ENCODE assay signal across 21 cellular contexts in the genomic region with DNA sequence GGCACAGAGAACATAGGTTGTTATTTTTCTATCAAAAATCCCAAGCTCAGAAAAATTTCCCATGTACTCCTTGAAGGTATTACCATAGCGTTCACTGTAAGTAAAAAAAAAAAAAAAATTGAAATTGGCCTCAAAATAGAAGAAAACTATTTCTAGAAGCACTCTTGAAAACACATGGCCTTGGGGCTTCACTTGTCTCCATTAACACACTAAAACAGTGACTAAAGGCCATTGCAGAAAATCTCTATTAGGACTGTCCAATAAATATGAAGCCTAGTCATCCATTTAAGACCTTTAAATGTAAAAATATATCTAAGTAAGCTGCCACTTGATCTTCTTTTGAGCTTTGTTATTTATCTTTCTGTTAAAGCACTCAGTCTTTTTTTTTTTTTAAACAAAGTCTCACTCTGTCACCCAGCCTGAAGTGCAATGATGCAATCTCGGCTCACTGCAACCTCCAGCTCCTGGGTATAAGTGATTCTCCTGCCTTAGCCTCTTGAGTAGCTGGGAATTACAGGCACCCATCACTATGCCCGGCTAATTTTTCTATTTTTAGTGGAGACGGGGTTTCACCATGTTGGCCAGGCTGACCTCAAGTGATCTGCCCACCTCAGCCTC. TPM values are rescaled to one million over a fixed set of nuclear protein-coding genes. Genes with fewer than 3 reads are reported as not detected.
"Had no signal": no experiment of that assay in that cellular context is flagged by ENCODE, and none has a peak within 500 bp of the region (broad histone marks: within the 10 kb centered on the region; RNA-seq: fewer than 3 reads in every experiment).

No MANE protein-coding gene starts in this region.

- H3K4me2 ChIP-seq: hepatocyte had no signal

- H3K9me3 ChIP-seq: ascending aorta, breast epithelium, esophagus squamous epithelium, mucosa of descending colon, tibial nerve, uterus had no signal

- H3K4me3 ChIP-seq: ascending aorta, breast epithelium, esophagus squamous epithelium, hepatocyte, mucosa of descending colon, tibial nerve, uterus had no signal

- DNase-seq: activated CD4-positive, alpha-beta T cell treated with anti-CD3 and anti-CD28 coated beads, Interleukin-2, amount 50 U/mL, for 4 hours; activated CD4-positive, CD25-positive, alpha-beta regulatory T cell treated with anti-CD3 and anti-CD28 coated beads, Interleukin-2, amount 50 U/mL, for 72 hours; activated effector memory CD4-positive, alpha-beta T cell treated with anti-CD3 and anti-CD28 coated beads, Interleukin-2, amount 50 U/mL, for 16 hours; activated naive CD4-positive, alpha-beta T cell treated with anti-CD3 and anti-CD28 coated beads, Interleukin-2, amount 50 U/mL, for 16 hours; activated T-cell treated with anti-CD3 and anti-CD28 coated beads, Interleukin-2, amount 50 U/mL, for 72 hours; effector CD8-positive, alpha-beta T cell; esophagus squamous epithelium; mucosa of descending colon; naive B cell; retina; stimulated activated CD4-positive, alpha-beta T cell treated with anti-CD3 and anti-CD28 coated beads, Interleukin-2, amount 100 ng/mL, for 24 hours; stimulated activated naive CD8-positive, alpha-beta T cell treated with anti-CD3 and anti-CD28 coated beads, Interleukin-15, Interleukin-2, amounts not matched to agents 100 U/mL and 50 U/mL, for 24 hours; substantia nigra; uterus had no signal

- ATAC-seq: activated T-cell treated with anti-CD3 and anti-CD28 coated beads, Interleukin-2, amount 50 U/mL, for 72 hours; mucosa of descending colon; stimulated activated naive CD8-positive, alpha-beta T cell treated with anti-CD3 and anti-CD28 coated beads, Interleukin-15, Interleukin-2, amounts not matched to agents 100 U/mL and 50 U/mL, for 24 hours had no signal

- H3K79me2 ChIP-seq: hepatocyte had no signal

- H3K27ac ChIP-seq: ascending aorta, breast epithelium, esophagus squamous epithelium, hepatocyte, tibial nerve, uterus had no signal

- H3K36me3 ChIP-seq: ascending aorta, breast epithelium, esophagus squamous epithelium, tibial nerve, uterus had no signal

- FAIRE-seq: islet of Langerhans had no signal

- H2AFZ ChIP-seq: hepatocyte had no signal

- H3K4me1 ChIP-seq: ascending aorta, breast epithelium, esophagus squamous epithelium, tibial nerve, uterus had no signal

- H3K27me3 ChIP-seq: ascending aorta, breast epithelium, esophagus squamous epithelium, hepatocyte, tibial nerve, uterus had no signal

RNA-seq across cellular contexts. Expression of a gene that starts 35.8 kb away (rescaled TPM):
- total RNA-seq: activated CD8-positive, alpha-beta memory T cell treated with anti-CD3 and anti-CD28 coated beads for 36 hours; activated T-cell treated with anti-CD3 and anti-CD28 coated beads, Interleukin-2, amount 50 U/mL, for 72 hours; neural crest cell had no signal
